9 cellular contexts compared by ENCODE assay signal in genomic region chr19:40721140-40721486, GRCh38. TPM values are rescaled to one million over a fixed set of nuclear protein-coding genes. Genes with fewer than 3 reads are reported as not detected.
DNase-seq lines count a peak whose midpoint lies in the region; ATAC-seq and TF ChIP-seq lines count a peak whose summit lies in the region.
"Had no signal": no experiment of that assay in that cellular context is flagged by ENCODE, and none has a peak within 500 bp of the region (broad histone marks: within the 10 kb centered on the region; RNA-seq: fewer than 3 reads in every experiment).

No MANE protein-coding gene starts in this region.

- POLR2A ChIA-PET in WTC11 (lab: Charles Lee), result interaction anchor here (0.5 to 1.2 kb wide), 2 partner anchors 57 to 60 kb away, joined by 5 to 6 read pairs; partner anchors contain the start of gene RAB4B

- peaks cover 4% of the 10 kb centered on the region; the same call in 1 of the 2 replicates for H3K9me3 Mint-ChIP-seq in WTC11
- peaks cover 0 to 6% of the 10 kb centered on the region in 2 donors for H3K9me3 Mint-ChIP-seq in stimulated activated naive CD8-positive, alpha-beta T cell treated with anti-CD3 and anti-CD28 coated beads, Interleukin-15, amount 100 ng/mL, for 72 hours

- no peak for ATAC-seq in WTC11
- ATAC-seq in stimulated activated naive CD8-positive, alpha-beta T cell treated with anti-CD3 and anti-CD28 coated beads, Interleukin-15, amount 100 ng/mL, for 72 hours, result no peak

- H3K36me3 Mint-ChIP-seq in WTC11, result peaks cover 26% of the 10 kb centered on the region

- H3K4me1 Mint-ChIP-seq in WTC11, result peaks cover 23% of the 10 kb centered on the region
- H3K4me1 Mint-ChIP-seq in stimulated activated naive CD8-positive, alpha-beta T cell treated with anti-CD3 and anti-CD28 coated beads, Interleukin-15, amount 100 ng/mL, for 72 hours, result peaks cover 70% of the 10 kb centered on the region

- H3K27ac ChIP-seq in mucosa of rectum (ENCODE audit: low read depth in 2 of 2, low read length in 2 of 2) (peak overlapping the region; percentile 96 to 99), temporal lobe (ENCODE audit: low read depth, low read length) (peak overlapping the region; percentile 24)

- no peaks in the 10 kb centered on the region for H3K27me3 Mint-ChIP-seq in WTC11 (ENCODE audit: low read depth)
- no peaks in the 10 kb centered on the region for H3K27me3 Mint-ChIP-seq in stimulated activated naive CD8-positive, alpha-beta T cell treated with anti-CD3 and anti-CD28 coated beads, Interleukin-15, amount 100 ng/mL, for 72 hours

- H3K9me3 ChIP-seq in mucosa of rectum (ENCODE audit: control insufficient read depth in 2 of 2, low read length in 2 of 2), result no peaks in the 10 kb centered on the region

- intact Hi-C loops in lower leg skin (cut with DNase I; ENCODE audit: low total_unique reads), result no loop called here

- 93 to 94% methylated on average over 6 of the region's 6 CpGs for WGBS in lower leg skin, 2 donors

- TF ChIP-seq CTCF in WTC11 (IDR thresholded peaks at IDR 0.05), result no peak
- no peak for TF ChIP-seq CTCF in lower leg skin (IDR thresholded peaks at IDR 0.05)

- CTCF ChIA-PET in WTC11 (lab: Charles Lee), result interaction anchor here (0.7 to 2.1 kb wide), 4 partner anchors 19 to 541 kb away, joined by 3 to 9 read pairs (median 4); no protein-coding TSS in a partner anchor

- H3K27ac Mint-ChIP-seq in WTC11, result peak overlapping the region; percentile 50; the same call in 1 of the 2 replicates
- H3K27ac Mint-ChIP-seq in stimulated activated naive CD8-positive, alpha-beta T cell treated with anti-CD3 and anti-CD28 coated beads, Interleukin-15, amount 100 ng/mL, for 72 hours, result peak overlapping the region in 1 of 2 donors; percentile 27

- H3K9ac ChIP-seq in mucosa of rectum (ENCODE audit: low read depth in 1 of 2, low read length in 2 of 2), result peak overlapping the region in 1 of 2 donors; percentile 50

- peak overlapping the region in 1 of 2 donors; percentile 41 for H3K4me3 ChIP-seq in mucosa of rectum (ENCODE audit: low read length in 2 of 2)
- no peak overlapping the region for H3K4me3 ChIP-seq in lower leg skin (ENCODE audit: low read depth, poor library complexity, severe bottlenecking)

- H3K4me1 ChIP-seq in mucosa of rectum (ENCODE audit: control insufficient read depth in 2 of 2, insufficient read depth in 2 of 2, low read length in 2 of 2), result peaks cover 39 to 40% of the 10 kb centered on the region in 2 donors

- DNase-seq in WTC11 (ENCODE audit: low spot score), result no peak
- peak; percentile 27 for DNase-seq in dermis blood vessel endothelial cell
- DNase-seq in NCI-H2196 (lab: John Stamatoyannopoulos, UW; ENCODE audit: unreplicated experiment), result no peak
- DNase-seq in stimulated activated naive CD8-positive, alpha-beta T cell treated with anti-CD3 and anti-CD28 coated beads, Interleukin-15, amount 100 ng/mL, for 72 hours, result no peak
- no peak for DNase-seq in lower leg skin (ENCODE audit: low spot score in 2 of 2)
- DNase-seq: activated naive CD4-positive, alpha-beta T cell treated with Interleukin-2 at 50 U/mL for 16 hours; NCI-H69 had no signal

- H3K36me3 ChIP-seq in mucosa of rectum (ENCODE audit: control insufficient read depth in 2 of 2, insufficient read depth in 2 of 2, low read length in 2 of 2), result peaks cover 20 to 24% of the 10 kb centered on the region in 2 donors

- no peak for TF ChIP-seq POLR2A in lower leg skin (IDR thresholded peaks at IDR 0.05)

- no peak overlapping the region for H3K4me3 Mint-ChIP-seq in WTC11
- H3K4me3 Mint-ChIP-seq in stimulated activated naive CD8-positive, alpha-beta T cell treated with anti-CD3 and anti-CD28 coated beads, Interleukin-15, amount 100 ng/mL, for 72 hours, result peak overlapping the region in 1 of 2 donors; percentile 96

- H3K27me3 ChIP-seq in mucosa of rectum (ENCODE audit: control insufficient read depth in 2 of 2, insufficient read depth in 2 of 2, low read length in 2 of 2), result no peaks in the 10 kb centered on the region

TF ChIP-seq in WTC11, 78 proteins besides CTCF, POLR2A, EP300 and RAD21 (continues in another document):
- TF ChIP-seq CDX4 (CRISPR knock-in tag; IDR thresholded peaks at IDR 0.05; ENCODE audit: borderline replicate concordance) (no peak), MYBL2 (CRISPR knock-in tag; IDR thresholded peaks at IDR 0.05) (no peak), NFE2L1 (CRISPR knock-in tag; IDR thresholded peaks at IDR 0.05) (no peak), ATF6 (CRISPR knock-in tag; IDR thresholded peaks at IDR 0.05) (no peak), TEAD1 (CRISPR knock-in tag; IDR thresholded peaks at IDR 0.05) (no peak), PRDM15 (CRISPR knock-in tag; IDR thresholded peaks at IDR 0.05) (no peak), SMAD4 (CRISPR knock-in tag; IDR thresholded peaks at IDR 0.05) (no peak), ZSCAN18 (CRISPR knock-in tag; IDR thresholded peaks at IDR 0.05) (no peak), MXD4 (CRISPR knock-in tag; IDR thresholded peaks at IDR 0.05; ENCODE audit: borderline replicate concordance) (no peak), NFATC4 (CRISPR knock-in tag; IDR thresholded peaks at IDR 0.05) (no peak)

RNA-seq across cellular contexts. Expression of gene ITPKC, which starts 4.2 kb away (rescaled TPM):
- total RNA-seq in WTC11 (2021) (10.4 to 13.8 TPM (median 10.6 TPM) in 3 replicates), dermis blood vessel endothelial cell (30.6 and 33.4 TPM in 2 replicates), temporal lobe (7.4 TPM), lower leg skin (100 to 1,000 TPM in 1 of 4 donors, 10 to 100 TPM in 3; 83.1 to 104 (median 93.6) TPM)

RNA-seq across cellular contexts. Expression of gene COQ8B, which starts 4.4 kb away (rescaled TPM):
- 55.6 to 62.9 TPM (median 59.9 TPM) in 3 replicates for total RNA-seq in WTC11 (2021)
- total RNA-seq in dermis blood vessel endothelial cell, result 31.8 and 38.8 TPM in 2 replicates
- total RNA-seq in temporal lobe, result 28.8 TPM
- 10 to 100 TPM; 40.2 to 58.7 (median 44.1) TPM for total RNA-seq in lower leg skin

RNA-seq across cellular contexts. Expression of gene ACTMAP, which starts 29.2 kb away (rescaled TPM):
- total RNA-seq in WTC11 (2021) (29.6 to 42.4 TPM (median 40.2 TPM) in 3 replicates), dermis blood vessel endothelial cell (1.0 and 2.0 TPM in 2 replicates), temporal lobe (0.74 TPM), lower leg skin (1 to 10 TPM; 4.1 to 8.5 (median 4.6) TPM)

RNA-seq across cellular contexts. Expression of gene SNRPA, which starts 29.9 kb away (rescaled TPM):
- total RNA-seq in WTC11 (2021) (215 to 227 TPM (median 218 TPM) in 3 replicates), dermis blood vessel endothelial cell (22.1 and 45.8 TPM in 2 replicates), temporal lobe (11.3 TPM), lower leg skin (10 to 100 TPM; 18.0 to 52.4 (median 44.9) TPM)

RNA-seq across cellular contexts. Expression of gene NUMBL, which starts 30.7 kb away (rescaled TPM):
- 30.3 to 38.6 TPM (median 34.9 TPM) in 3 replicates for total RNA-seq in WTC11 (2021)
- total RNA-seq in dermis blood vessel endothelial cell, result 27.2 and 48.0 TPM in 2 replicates
- 31.2 TPM for total RNA-seq in temporal lobe
- 10 to 100 TPM; 11.2 to 45.8 (median 36.0) TPM for total RNA-seq in lower leg skin
